Comparison of ENCODE assay signal across 15 cellular contexts in the genomic region with DNA sequence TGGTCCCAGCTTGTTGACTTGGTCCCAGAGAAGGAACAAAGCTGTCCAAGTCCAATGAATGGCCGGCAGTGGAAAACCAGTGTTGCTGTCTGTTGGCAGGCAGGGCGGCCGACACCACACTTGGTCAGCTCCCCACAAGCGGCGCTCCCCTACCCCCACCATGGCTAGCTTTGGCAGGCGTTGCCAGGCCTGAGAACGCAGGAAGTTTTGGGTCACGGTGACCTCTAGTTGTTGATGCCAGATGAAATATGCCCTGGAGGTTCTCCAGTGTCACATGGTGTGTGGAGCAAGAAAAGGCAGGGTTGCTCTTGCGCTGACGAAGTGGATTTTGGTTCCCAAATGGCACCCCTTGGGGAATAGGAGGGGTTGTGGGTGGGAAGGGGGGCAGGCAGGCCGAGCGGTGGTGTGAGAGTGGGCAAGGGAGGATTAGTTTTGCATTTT.
A peak's percentile ranks its signal among the peaks of the same experiment; 100 is the strongest.
DNase-seq lines count a peak whose midpoint lies in the region; ATAC-seq and TF ChIP-seq lines count a peak whose summit lies in the region.
"Had no signal": no experiment of that assay in that cellular context is flagged by ENCODE, and none has a peak within 500 bp of the region (broad histone marks: within the 10 kb centered on the region; RNA-seq: fewer than 3 reads in every experiment).

No MANE protein-coding gene starts in this region.

- H3K4me1 ChIP-seq in colonic mucosa = no peaks in the 10 kb centered on the region
- H3K4me1 ChIP-seq in right atrium auricular region = peaks cover 0 to 14% of the 10 kb centered on the region in 2 donors
- peaks cover 17% of the 10 kb centered on the region for H3K4me1 ChIP-seq in psoas muscle
- peaks cover 0 to 10% of the 10 kb centered on the region in 2 donors for H3K4me1 ChIP-seq in uterus

- TF ChIP-seq CTCF in colonic mucosa (IDR thresholded peaks at IDR 0.05) = no peak
- TF ChIP-seq CTCF in right atrium auricular region (IDR thresholded peaks at IDR 0.05) = no peak
- no peak for TF ChIP-seq CTCF in psoas muscle (IDR thresholded peaks at IDR 0.05)
- no peak for TF ChIP-seq CTCF in uterus (IDR thresholded peaks at IDR 0.05)

- H3K9ac ChIP-seq in colonic mucosa (ENCODE audit: low read depth in 2 of 2, low read length in 2 of 2) = no peak overlapping the region

- no peaks in the 10 kb centered on the region for H3K27me3 Mint-ChIP-seq in activated naive CD8-positive, alpha-beta T cell treated with anti-CD3 and anti-CD28 coated beads, Interleukin-2, amount 50 U/mL, for 24 hours
- H3K27me3 Mint-ChIP-seq: activated naive CD8-positive, alpha-beta T cell treated with anti-CD3 and anti-CD28 coated beads for 36 hours had no signal

- no peak overlapping the region for H3K4me3 ChIP-seq in colonic mucosa
- no peak overlapping the region for H3K4me3 ChIP-seq in right atrium auricular region
- H3K4me3 ChIP-seq in psoas muscle = peak overlapping the region; percentile 67
- H3K4me3 ChIP-seq in uterus = no peak overlapping the region

- H3K9me3 Mint-ChIP-seq in activated naive CD8-positive, alpha-beta T cell treated with anti-CD3 and anti-CD28 coated beads, Interleukin-2, amount 50 U/mL, for 24 hours = no peaks in the 10 kb centered on the region
- H3K9me3 Mint-ChIP-seq: activated naive CD8-positive, alpha-beta T cell treated with anti-CD3 and anti-CD28 coated beads for 36 hours; HFFc6; memory B cell had no signal

- DNase-seq in colonic mucosa (peak; percentile 51), right atrium auricular region (ENCODE audit: low spot score) (peak; percentile 93), psoas muscle (peak; percentile 91 to 96), uterus (peak; percentile 94 to 95), NCI-H2107 treated with DMSO at 0.1 percent for 48 hours (lab: John Stamatoyannopoulos, UW; ENCODE audit: unreplicated experiment) (no peak), cerebellum (ENCODE audit: low spot score) (no peak)
- DNase-seq in activated naive CD8-positive, alpha-beta T cell treated with anti-CD3 and anti-CD28 coated beads, Interleukin-2, amount 50 U/mL, for 24 hours = no peak
- DNase-seq: activated naive CD8-positive, alpha-beta T cell treated with anti-CD3 and anti-CD28 coated beads for 36 hours; HFFc6; Karpas-422; NCI-H1694; NCI-H526 treated with DMSO at 0.1 percent for 48 hours; substantia nigra had no signal

- H3K36me3 ChIP-seq in colonic mucosa (no peaks in the 10 kb centered on the region), right atrium auricular region (no peaks in the 10 kb centered on the region), psoas muscle (ENCODE audit: insufficient read depth in 1 of 2, low read depth in 1 of 2) (no peaks in the 10 kb centered on the region), uterus (no peaks in the 10 kb centered on the region)
- H3K36me3 ChIP-seq: neutrophil had no signal

- TF ChIP-seq POLR2A in uterus (IDR thresholded peaks at IDR 0.05) = peak in 1 of 2 donors; percentile 31

- no peaks in the 10 kb centered on the region for H3K9me3 ChIP-seq in colonic mucosa
- no peaks in the 10 kb centered on the region for H3K9me3 ChIP-seq in right atrium auricular region
- H3K9me3 ChIP-seq in psoas muscle = no peaks in the 10 kb centered on the region
- no peaks in the 10 kb centered on the region for H3K9me3 ChIP-seq in uterus
- H3K9me3 ChIP-seq: neutrophil had no signal

- no peak overlapping the region for H3K4me3 Mint-ChIP-seq in activated naive CD8-positive, alpha-beta T cell treated with anti-CD3 and anti-CD28 coated beads, Interleukin-2, amount 50 U/mL, for 24 hours
- H3K4me3 Mint-ChIP-seq: activated naive CD8-positive, alpha-beta T cell treated with anti-CD3 and anti-CD28 coated beads for 36 hours; HFFc6; memory B cell had no signal

- 20 to 36% (median 22%) methylated on average over 12 of the region's 12 CpGs for WGBS in psoas muscle, 3 donors

- H3K27me3 ChIP-seq in colonic mucosa = no peaks in the 10 kb centered on the region
- no peaks in the 10 kb centered on the region for H3K27me3 ChIP-seq in right atrium auricular region
- H3K27me3 ChIP-seq in psoas muscle (ENCODE audit: insufficient read depth in 3 of 3, low read length in 2 of 3) = no peaks in the 10 kb centered on the region
- H3K27me3 ChIP-seq in uterus = no peaks in the 10 kb centered on the region
- H3K27me3 ChIP-seq: neutrophil had no signal

- no peaks in the 10 kb centered on the region for H3K36me3 Mint-ChIP-seq in activated naive CD8-positive, alpha-beta T cell treated with anti-CD3 and anti-CD28 coated beads, Interleukin-2, amount 50 U/mL, for 24 hours (ENCODE audit: low read depth)
- H3K36me3 Mint-ChIP-seq: activated naive CD8-positive, alpha-beta T cell treated with anti-CD3 and anti-CD28 coated beads for 36 hours; memory B cell had no signal

- no peak overlapping the region for H3K27ac Mint-ChIP-seq in activated naive CD8-positive, alpha-beta T cell treated with anti-CD3 and anti-CD28 coated beads, Interleukin-2, amount 50 U/mL, for 24 hours
- H3K27ac Mint-ChIP-seq: activated naive CD8-positive, alpha-beta T cell treated with anti-CD3 and anti-CD28 coated beads for 36 hours; HFFc6; memory B cell had no signal

- peak; percentile 88 to 93 (median 92) for ATAC-seq in psoas muscle
- ATAC-seq in activated naive CD8-positive, alpha-beta T cell treated with anti-CD3 and anti-CD28 coated beads, Interleukin-2, amount 50 U/mL, for 24 hours = no peak

- H3K27ac ChIP-seq in colonic mucosa (no peak overlapping the region), right atrium auricular region (peak overlapping the region; percentile 63 to 80), psoas muscle (peak overlapping the region; percentile 95), uterus (peak overlapping the region; percentile 90 to 93)
- H3K27ac ChIP-seq: neutrophil had no signal

- intact Hi-C loops in colonic mucosa (cut with DNase I) = no loop called here
- intact Hi-C loops in psoas muscle (cut with DNase I) = no loop called here
- intact Hi-C loops in uterus (cut with DNase I; ENCODE audit: low total_unique reads) = no loop called here

- no peaks in the 10 kb centered on the region for H3K4me1 Mint-ChIP-seq in activated naive CD8-positive, alpha-beta T cell treated with anti-CD3 and anti-CD28 coated beads, Interleukin-2, amount 50 U/mL, for 24 hours
- H3K4me1 Mint-ChIP-seq: activated naive CD8-positive, alpha-beta T cell treated with anti-CD3 and anti-CD28 coated beads for 36 hours; memory B cell had no signal

Comparison
In these comparisons a context has a peak if more than half of its experiments do, and no peak if none do; other contexts are left out.
1. DNase-seq: peak in colonic mucosa (single experiment), right atrium auricular region (single experiment), psoas muscle (2 of 2) and uterus (2 of 2); none in NCI-H2107 treated with DMSO at 0.1 percent for 48 hours (single experiment), cerebellum (single experiment) and activated naive CD8-positive, alpha-beta T cell treated with anti-CD3 and anti-CD28 coated beads, Interleukin-2, amount 50 U/mL, for 24 hours (single experiment).